In genomic region chr20:25390538-25391528, GRCh38 we compare ENCODE assay signal across 7 cellular contexts.
DNase-seq lines count a peak whose midpoint lies in the region; ATAC-seq lines count a peak whose summit lies in the region.

Gene ABHD12, minus strand, starts transcription at chr20:25390835. Its CDS starts 132 bp downstream, at chr20:25390703.

- peak; percentile 93 for ATAC-seq in GM18519 (IDR thresholded peaks at IDR 0.05; ENCODE audit: low FRiP score, unreplicated experiment)
- ATAC-seq in HG03045 (IDR thresholded peaks at IDR 0.05; ENCODE audit: unreplicated experiment) = peak; percentile 92

- DNase-seq in NCI-H2081 treated with DMSO at 0.1 percent for 48 hours (lab: John Stamatoyannopoulos, UW) = peak; percentile 73
- peak; percentile 87 for DNase-seq in T1000 (lab: John Stamatoyannopoulos, UW)
- DNase-seq in astrocyte of the hippocampus (ENCODE audit: low read depth, low spot score) = peak; percentile 99
- DNase-seq in hippocampal formation (lab: John Stamatoyannopoulos, UW) = peak; percentile 97
- peak; percentile 89 for DNase-seq in retina

Comparison
In these comparisons a context has a peak if more than half of its experiments do, and no peak if none do; other contexts are left out.
1. Peak in every context shown above with its lines: DNase-seq and ATAC-seq.